In genomic region chr1:202663141-202663540, GRCh38 we compare ENCODE assay signal across 26 cellular contexts. TPM values are rescaled to one million over a fixed set of nuclear protein-coding genes. Genes with fewer than 3 reads are reported as not detected.
"Had no signal": no experiment of that assay in that cellular context is flagged by ENCODE, and none has a peak within 500 bp of the region (broad histone marks: within the 10 kb centered on the region; RNA-seq: fewer than 3 reads in every experiment).

No MANE protein-coding gene starts in this region.

- ATAC-seq: left cardiac atrium; left lung; lower lobe of right lung; natural killer cell; stimulated activated naive B cell treated with anti-CD40 and anti-IgM and Interleukin-4, amounts not matched to agents 10 μg/mL and 1 μg/mL and 100 μg/mL, for 72 hours; stimulated activated naive CD8-positive, alpha-beta T cell treated with anti-CD3 and anti-CD28 coated beads, Interleukin-15, Interleukin-2, amounts not matched to agents 100 U/mL and 50 U/mL, for 24 hours had no signal

- DNase-seq: hippocampal formation; kidney glomerular epithelial cell; left cardiac atrium; left lung; lower lobe of right lung; mammary epithelial cell; mesenchymal stem cell; naive B cell; natural killer cell; right lobe of liver; stimulated activated CD4-positive, alpha-beta T cell treated with anti-CD3 and anti-CD28 coated beads, Interleukin-12 subunit alpha, Interleukin-12 subunit beta, amount 100 ng/mL, for 4 hours; stimulated activated CD4-positive, alpha-beta T cell treated with anti-CD3 and anti-CD28 coated beads, Interleukin-15, amount 100 ng/mL, for 24 hours; stimulated activated CD4-positive, alpha-beta T cell treated with anti-CD3 and anti-CD28 coated beads, Interleukin-2, amount 100 ng/mL, for 24 hours; stimulated activated CD4-positive, alpha-beta T cell treated with anti-CD3 and anti-CD28 coated beads, Interleukin-4, amount 100 ng/mL, for 1 hour; stimulated activated naive B cell treated with anti-CD40 and anti-IgM and Interleukin-4, amounts not matched to agents 10 μg/mL and 1 μg/mL and 100 μg/mL, for 72 hours; stimulated activated naive CD8-positive, alpha-beta T cell treated with anti-CD3 and anti-CD28 coated beads, Interleukin-15, Interleukin-2, amounts not matched to agents 100 U/mL and 50 U/mL, for 24 hours; stomach; testis; thyroid gland; transverse colon; upper lobe of left lung had no signal

- H3K36me3 ChIP-seq: left lung, lower lobe of right lung, ovary, right atrium auricular region, right lobe of liver, stomach, thyroid gland, transverse colon, upper lobe of left lung, vagina had no signal

- H3K9me3 ChIP-seq: left lung, lower lobe of right lung, ovary, right atrium auricular region, right lobe of liver, stomach, testis, thyroid gland, transverse colon, upper lobe of left lung, vagina had no signal

- H3K27me3 ChIP-seq: ovary, right atrium auricular region, right lobe of liver, testis, thyroid gland, upper lobe of left lung, vagina had no signal

- H3K4me1 ChIP-seq: left lung, lower lobe of right lung, right atrium auricular region, right lobe of liver, stomach, testis, thyroid gland, transverse colon, upper lobe of left lung, vagina had no signal

- H3K4me3 ChIP-seq: left lung, lower lobe of right lung, ovary, right atrium auricular region, right lobe of liver, stomach, testis, thyroid gland, transverse colon, upper lobe of left lung, vagina had no signal

- H3K27ac ChIP-seq: left lung, lower lobe of right lung, ovary, right atrium auricular region, right lobe of liver, stomach, testis, thyroid gland, transverse colon, upper lobe of left lung, vagina had no signal

RNA-seq across cellular contexts. Expression of gene SYT2, which starts 47.1 kb away (rescaled TPM):
- total RNA-seq: left cardiac atrium, liver, lower lobe of right lung, natural killer cell, pulmonary artery endothelial cell, right atrium auricular region, right lobe of liver, vagina had no signal
